In genomic region chr9:114614373-114614772, GRCh38 we compare ENCODE assay signal across 22 cellular contexts. TPM values are rescaled to one million over a fixed set of nuclear protein-coding genes. Genes with fewer than 3 reads are reported as not detected.
DNase-seq lines count a peak whose midpoint lies in the region; ATAC-seq and TF ChIP-seq lines count a peak whose summit lies in the region.
"Had no signal": no experiment of that assay in that cellular context is flagged by ENCODE, and none has a peak within 500 bp of the region (broad histone marks: within the 10 kb centered on the region; RNA-seq: fewer than 3 reads in every experiment).

No MANE protein-coding gene starts in this region.

- CTCF ChIA-PET in naive thymus-derived CD4-positive, alpha-beta T cell (lab: Charles Lee), result interaction anchor here (0.6 to 2.9 kb wide), 2 partner anchors 22 to 37 kb away, joined by 5 to 8 read pairs; no protein-coding TSS in a partner anchor

- peaks cover 0 to 30% (median 15%) of the 10 kb centered on the region in 5 donors for H3K36me3 Mint-ChIP-seq in naive thymus-derived CD4-positive, alpha-beta T cell

- no peaks in the 10 kb centered on the region for H3K9me3 ChIP-seq in BLaER1
- H3K9me3 ChIP-seq in naive thymus-derived CD4-positive, alpha-beta T cell (ENCODE audit: control insufficient read depth in 2 of 3, low read length in 3 of 3), result no peaks in the 10 kb centered on the region
- H3K9me3 ChIP-seq: gastrocnemius medialis, stomach, upper lobe of left lung had no signal

- peak overlapping the region; percentile 92; the same call in 1 of the 2 replicates for H3K4me2 ChIP-seq in BLaER1

- H3K36me3 ChIP-seq in BLaER1 (peaks cover 19% of the 10 kb centered on the region; the same call in 1 of the 2 replicates), GM06990 (ENCODE audit: control insufficient read depth, insufficient read depth, low read length) (no peaks in the 10 kb centered on the region; the same call in 1 of the 2 replicates)
- H3K36me3 ChIP-seq in naive thymus-derived CD4-positive, alpha-beta T cell (ENCODE audit: control insufficient read depth in 2 of 3, insufficient read depth in 3 of 3, low read length in 3 of 3), result peaks cover 0 to 16% (median 0%) of the 10 kb centered on the region in 3 experiments
- H3K36me3 ChIP-seq: upper lobe of left lung had no signal

- no peaks in the 10 kb centered on the region for H3K9me3 Mint-ChIP-seq in naive thymus-derived CD4-positive, alpha-beta T cell
- H3K9me3 Mint-ChIP-seq: activated T-helper 1 cell treated with anti-CD3 and anti-CD28 coated beads, Interleukin-12 subunit alpha, Interleukin-12 subunit beta, Interleukin-2, Interleukin-4 antibody, amounts not matched to agents 30 ng/mL and 10 ng/mL and 1 ng/mL, durations not matched to agents 14 hours and 24 hours and 36 hours; WTC11 had no signal

- H3K4me3 ChIP-seq in BLaER1, result no peak overlapping the region
- H3K4me3 ChIP-seq in GM06990 (replicated peaks; ENCODE audit: low read depth, low read length), result no peak overlapping the region
- H3K4me3 ChIP-seq in naive thymus-derived CD4-positive, alpha-beta T cell (ENCODE audit: low read length), result no peak overlapping the region
- H3K4me3 ChIP-seq: gastrocnemius medialis, stomach, upper lobe of left lung had no signal

- no peak for ATAC-seq in naive thymus-derived CD4-positive, alpha-beta T cell
- ATAC-seq: gastrocnemius medialis, left cardiac atrium, right cardiac atrium, WTC11 had no signal

- H3K4me1 Mint-ChIP-seq in naive thymus-derived CD4-positive, alpha-beta T cell, result peaks cover 34 to 75% (median 66%) of the 10 kb centered on the region in 7 donors

- no peaks in the 10 kb centered on the region for H3K27me3 Mint-ChIP-seq in naive thymus-derived CD4-positive, alpha-beta T cell

- H3K4me1 ChIP-seq in BLaER1, result peaks cover 75% of the 10 kb centered on the region
- peaks cover 16 to 36% of the 10 kb centered on the region in 2 donors for H3K4me1 ChIP-seq in naive thymus-derived CD4-positive, alpha-beta T cell (ENCODE audit: control insufficient read depth in 2 of 2, insufficient read depth in 2 of 2, low read length in 2 of 2)

- H3K27ac Mint-ChIP-seq in naive thymus-derived CD4-positive, alpha-beta T cell, result peak overlapping the region in 7 of 9 donors; percentile 56 to 98 (median 78)
- H3K27ac Mint-ChIP-seq: WTC11 had no signal

- DNase-seq in GM06990 (ENCODE audit: extremely low read depth, insufficient read length) (no peak), SK-MEL-5 (ENCODE audit: low read depth, low spot score) (peak; percentile 38), NCI-H2171 (lab: John Stamatoyannopoulos, UW) (no peak)
- no peak for DNase-seq in naive thymus-derived CD4-positive, alpha-beta T cell
- no peak for DNase-seq in stimulated activated CD4-positive, alpha-beta T cell treated with anti-CD3 and anti-CD28 coated beads, Interleukin-4, amount 100 ng/mL, for 1 hour
- no peak for DNase-seq in effector CD8-positive, alpha-beta T cell (lab: John Stamatoyannopoulos, UW)
- DNase-seq: dorsolateral prefrontal cortex, erythroblast, gastrocnemius medialis, left cardiac atrium, MV-4-11, NCI-H187, NCI-H226, right cardiac atrium, stomach, upper lobe of left lung had no signal

- in situ Hi-C loops in SK-MEL-5 (cut with HindIII; ENCODE audit: low pct_unique_long_range_greater_than_20kb, low sequenced_read_pairs), result no loop called here

- peak; percentile 16 for TF ChIP-seq CTCF in GM06990 (IDR thresholded peaks at IDR 0.05; ENCODE audit: insufficient read depth, low read length, poor library complexity, severe bottlenecking)

- H3K9ac ChIP-seq in BLaER1, result no peak overlapping the region

- H3K27ac ChIP-seq in BLaER1, result no peak overlapping the region
- no peak overlapping the region for H3K27ac ChIP-seq in naive thymus-derived CD4-positive, alpha-beta T cell (ENCODE audit: low read depth, low read length)
- H3K27ac ChIP-seq: gastrocnemius medialis had no signal

- H3K4me3 Mint-ChIP-seq in naive thymus-derived CD4-positive, alpha-beta T cell, result peak overlapping the region in 5 of 10 donors; percentile 19 to 92 (median 33)
- H3K4me3 Mint-ChIP-seq: WTC11 had no signal

- H3K27me3 ChIP-seq in BLaER1 (no peaks in the 10 kb centered on the region), GM06990 (replicated peaks; ENCODE audit: control insufficient read depth, insufficient read depth, low read length) (no peaks in the 10 kb centered on the region)
- no peaks in the 10 kb centered on the region for H3K27me3 ChIP-seq in naive thymus-derived CD4-positive, alpha-beta T cell (ENCODE audit: control insufficient read depth in 2 of 2, insufficient read depth in 2 of 2, low read length in 2 of 2)
- H3K27me3 ChIP-seq: dorsolateral prefrontal cortex, gastrocnemius medialis, stomach, upper lobe of left lung had no signal

- POLR2A ChIA-PET in naive thymus-derived CD4-positive, alpha-beta T cell (lab: Charles Lee), result interaction anchor here (20.3 kb wide), 1 partner anchor 22 kb away, joined by 329 read pairs; the partner anchor contains the start of gene ATP6V1G1

- peaks cover 23% of the 10 kb centered on the region; the same call in 1 of the 2 replicates for H4K20me1 ChIP-seq in BLaER1

- intact Hi-C loops in naive thymus-derived CD4-positive, alpha-beta T cell (cut with micrococcal nuclease), result loop anchor here (5.0 kb wide), 4 partner anchors 33 to 313 kb away; partner anchors contain the start of gene AKNA (in 2 of the 2)

RNA-seq across cellular contexts. Expression of gene TMEM268, which starts 3.3 kb away (rescaled TPM):
- 43.2 and 46.8 TPM in 2 replicates for total RNA-seq in SK-MEL-5 (2014; rRNA removed; shearing (Covaris generic))
- 73.8 and 103 TPM in 2 replicates for polyA plus RNA-seq in SK-MEL-5 (2015; cell fraction: cytosol; rRNA removed)
- polyA plus RNA-seq in SK-MEL-5 (2015; cell fraction: nucleus; rRNA removed), result 58.3 and 69.8 TPM in 2 replicates
- 10 to 100 TPM; 15.7 to 21.7 (median 19.8) TPM for total RNA-seq in naive thymus-derived CD4-positive, alpha-beta T cell
- polyA plus RNA-seq in naive thymus-derived CD4-positive, alpha-beta T cell, result 10 to 100 TPM in 1 of 2 donors, 1 to 10 TPM in 1; 8.0 to 11.6 TPM

RNA-seq across cellular contexts. Expression of gene ATP6V1G1, which starts 26.8 kb away (rescaled TPM):
- total RNA-seq in SK-MEL-5 (2014; rRNA removed; shearing (Covaris generic)), result 605 and 615 TPM in 2 replicates
- 372 and 456 TPM in 2 replicates for polyA plus RNA-seq in SK-MEL-5 (2015; cell fraction: cytosol; rRNA removed)
- polyA plus RNA-seq in SK-MEL-5 (2015; cell fraction: nucleus; rRNA removed), result 68.9 and 79.0 TPM in 2 replicates
- 100 to 1,000 TPM in 3 of 5 experiments, 10 to 100 TPM in 2; 86.2 to 136 (median 130) TPM for total RNA-seq in naive thymus-derived CD4-positive, alpha-beta T cell
- polyA plus RNA-seq in naive thymus-derived CD4-positive, alpha-beta T cell, result 100 to 1,000 TPM; 256 to 372 TPM

RNA-seq across cellular contexts. Expression of gene TEX53, which starts 43.2 kb away (rescaled TPM):
- not detected in 2 replicates for total RNA-seq in SK-MEL-5 (2014; rRNA removed; shearing (Covaris generic))
- polyA plus RNA-seq in SK-MEL-5 (2015; cell fraction: cytosol; rRNA removed), result not detected in 2 replicates
- polyA plus RNA-seq in SK-MEL-5 (2015; cell fraction: nucleus; rRNA removed), result not detected in 2 replicates
- not detected for total RNA-seq in naive thymus-derived CD4-positive, alpha-beta T cell
- polyA plus RNA-seq in naive thymus-derived CD4-positive, alpha-beta T cell, result not detected
- total RNA-seq: activated T-helper 1 cell treated with anti-CD3 and anti-CD28 coated beads, Interleukin-12 subunit alpha, Interleukin-12 subunit beta, Interleukin-2, Interleukin-4 antibody, amounts not matched to agents 30 ng/mL and 10 ng/mL and 1 ng/mL, durations not matched to agents 14 hours and 24 hours and 36 hours; dorsolateral prefrontal cortex; G401; gastrocnemius medialis; left cardiac atrium; right cardiac atrium; stomach; T-helper 1 cell treated with Interleukin-12 subunit alpha and Interleukin-12 subunit beta and Interleukin-4 antibody, amounts not matched to agents 30 ng/mL and 1 ng/mL, for 36 hours; upper lobe of left lung; WTC11 had no signal
- polyA plus RNA-seq: adipose tissue, right cardiac atrium, stomach had no signal
